ENCODE assay signal across 14 cellular contexts in genomic region chr17:37124825-37125181, GRCh38.
DNase-seq lines count a peak whose midpoint lies in the region; TF ChIP-seq lines count a peak whose summit lies in the region.
"Had no signal": no experiment of that assay in that cellular context is flagged by ENCODE, and none has a peak within 500 bp of the region (broad histone marks: within the 10 kb centered on the region; RNA-seq: fewer than 3 reads in every experiment).

No MANE protein-coding gene starts in this region.

- no peaks in the 10 kb centered on the region for H3K79me2 ChIP-seq in H9 (ENCODE audit: insufficient read depth, low read length)

- CTCF ChIA-PET in activated naive CD4-positive, alpha-beta T cell treated with anti-CD3 and anti-CD28 coated beads, Interleukin-2, amount 10 ng/mL, durations not matched to agents 7 days and 5 days (lab: Charles Lee): no interaction called here

- no peak overlapping the region for H2AK5ac ChIP-seq in H9 (ENCODE audit: insufficient read length, low read length)

- no peaks in the 10 kb centered on the region for H3K9me3 Mint-ChIP-seq in H9
- no peaks in the 10 kb centered on the region for H3K9me3 Mint-ChIP-seq in nephron
- no peaks in the 10 kb centered on the region for H3K9me3 Mint-ChIP-seq in activated naive CD4-positive, alpha-beta T cell treated with anti-CD3 and anti-CD28 coated beads, Interleukin-2, amount 10 ng/mL, durations not matched to agents 7 days and 5 days
- H3K9me3 Mint-ChIP-seq: HFFc6 had no signal

- no peak overlapping the region for H4K8ac ChIP-seq in H9 (replicated peaks; ENCODE audit: insufficient read length, low read depth, low read length)

- no peak overlapping the region for H2BK120ac ChIP-seq in H9 (ENCODE audit: low read depth, low read length, poor library complexity, severe bottlenecking)

- H3T11ph ChIP-seq in H9 (ENCODE audit: low read length): no peak overlapping the region

- WGBS in H9 (ENCODE audit: extremely low coverage, insufficient read length, low lambda C conversion rate): no CpG with 5 or more reads among the region's 4 CpGs

- H3K9me3 ChIP-seq in BLaER1 (no peaks in the 10 kb centered on the region), H9 (ENCODE audit: control insufficient read depth, low read depth, low read length) (no peaks in the 10 kb centered on the region)
- H3K9me3 ChIP-seq: Peyer's patch had no signal

- H3K27me3 ChIP-seq in BLaER1: no peaks in the 10 kb centered on the region
- no peaks in the 10 kb centered on the region for H3K27me3 ChIP-seq in H9 (ENCODE audit: insufficient read depth, low read length)
- H3K27me3 ChIP-seq: Peyer's patch had no signal

- H3K4ac ChIP-seq in H9 (ENCODE audit: low read depth, low read length): no peak overlapping the region

- H4K91ac ChIP-seq in H9 (ENCODE audit: insufficient read length, low read depth, low read length): no peak overlapping the region

- H3K23ac ChIP-seq in H9 (ENCODE audit: insufficient read length, low read depth, low read length): no peak overlapping the region

- no peak overlapping the region for H3K4me3 ChIP-seq in BLaER1
- H3K4me3 ChIP-seq: Peyer's patch had no signal

- H3K27me3 Mint-ChIP-seq in H9 (ENCODE audit: low read depth) (no peaks in the 10 kb centered on the region), nephron (ENCODE audit: low read depth) (no peaks in the 10 kb centered on the region)
- no peaks in the 10 kb centered on the region for H3K27me3 Mint-ChIP-seq in activated naive CD4-positive, alpha-beta T cell treated with anti-CD3 and anti-CD28 coated beads, Interleukin-2, amount 10 ng/mL, durations not matched to agents 7 days and 5 days

- H3K14ac ChIP-seq in H9 (ENCODE audit: insufficient read depth, low read length): no peak overlapping the region

- DNase-seq in H9 (no peak), NCI-H2171 (lab: John Stamatoyannopoulos, UW) (peak; percentile 24), amniotic stem cell (lab: John Stamatoyannopoulos, UW) (no peak), AG20443 (ENCODE audit: low spot score) (no peak)
- DNase-seq in activated naive CD4-positive, alpha-beta T cell treated with anti-CD3 and anti-CD28 coated beads, Interleukin-2, amount 10 ng/mL, durations not matched to agents 7 days and 5 days: no peak
- DNase-seq: DMS 273 treated with DMSO at 0.1 percent for 48 hours, HFFc6, NCI-H1417 treated with DMSO at 0.1 percent for 48 hours, NCI-H1930, NCI-H510A, Peyer's patch had no signal

- H3K9ac ChIP-seq in BLaER1: peak overlapping the region; percentile 36; the same call in 1 of the 2 replicates
- H3K9ac ChIP-seq in H9 (ENCODE audit: extremely low read depth, insufficient read length, low read length): no peak overlapping the region

- H3K18ac ChIP-seq in H9 (ENCODE audit: insufficient read length, low read depth, low read length): no peak overlapping the region

- no peak overlapping the region for H2BK5ac ChIP-seq in H9 (ENCODE audit: insufficient read length, low read length)

- H3K36me3 ChIP-seq in BLaER1: peaks cover 86% of the 10 kb centered on the region

- H3K36me3 Mint-ChIP-seq in H9 (ENCODE audit: insufficient read depth in 1 of 3, low read depth in 3 of 3) (peaks cover 41 to 83% (median 75%) of the 10 kb centered on the region in 3 experiments), nephron (ENCODE audit: low read depth) (peaks cover 60% of the 10 kb centered on the region)
- H3K36me3 Mint-ChIP-seq in activated naive CD4-positive, alpha-beta T cell treated with anti-CD3 and anti-CD28 coated beads, Interleukin-2, amount 10 ng/mL, durations not matched to agents 7 days and 5 days: peaks cover 27% of the 10 kb centered on the region

- H3K27ac ChIP-seq in BLaER1: peak overlapping the region; percentile 50
- H3K27ac ChIP-seq in H9 (ENCODE audit: insufficient read length, low read depth, low read length): no peak overlapping the region
- H3K27ac ChIP-seq: C4-2B, Peyer's patch had no signal

- H3K23me2 ChIP-seq in H9 (ENCODE audit: insufficient read length, low read depth, low read length, poor library complexity, severe bottlenecking): no peaks in the 10 kb centered on the region

- H3K79me1 ChIP-seq in H9 (ENCODE audit: insufficient read depth, low read depth, low read length, poor library complexity, severe bottlenecking): no peaks in the 10 kb centered on the region

- H3K4me2 ChIP-seq in BLaER1 (peak overlapping the region; percentile 63), H9 (ENCODE audit: insufficient read depth, insufficient read length, low read length) (no peak overlapping the region)

- H3K4me1 ChIP-seq in BLaER1 (peaks cover 22% of the 10 kb centered on the region), H9 (ENCODE audit: insufficient read depth, low read length) (no peaks in the 10 kb centered on the region)
- H3K4me1 ChIP-seq: Peyer's patch had no signal

- no peak overlapping the region for H3K4me3 Mint-ChIP-seq in H9
- no peak overlapping the region for H3K4me3 Mint-ChIP-seq in nephron
- no peak overlapping the region for H3K4me3 Mint-ChIP-seq in activated naive CD4-positive, alpha-beta T cell treated with anti-CD3 and anti-CD28 coated beads, Interleukin-2, amount 10 ng/mL, durations not matched to agents 7 days and 5 days
- H3K4me3 Mint-ChIP-seq: HFFc6 had no signal

- no peak overlapping the region for H2BK20ac ChIP-seq in H9 (ENCODE audit: low read depth, low read length, poor library complexity, severe bottlenecking)

- TF ChIP-seq CTCF in H9 (conservative IDR thresholded peaks at IDR 0.05) (no peak), nephron (IDR thresholded peaks at IDR 0.05; ENCODE audit: unreplicated experiment in 3 of 3) (no peak)

- no peak overlapping the region for H4K5ac ChIP-seq in H9 (ENCODE audit: insufficient read length, low read depth, low read length)

- H2AFZ ChIP-seq in H9 (ENCODE audit: low read length): no peak overlapping the region

- H2BK12ac ChIP-seq in H9 (ENCODE audit: insufficient read length, low read depth, low read length): no peak overlapping the region

- H2BK15ac ChIP-seq in H9 (ENCODE audit: low read depth, low read length): no peak overlapping the region

- H3K27ac Mint-ChIP-seq in H9: peak overlapping the region; percentile 32 to 63 (median 59); a peak in 4 of 7 replicates
- peak overlapping the region in 2 of 3 experiments; percentile 59 to 73 for H3K27ac Mint-ChIP-seq in nephron
- no peak overlapping the region for H3K27ac Mint-ChIP-seq in activated naive CD4-positive, alpha-beta T cell treated with anti-CD3 and anti-CD28 coated beads, Interleukin-2, amount 10 ng/mL, durations not matched to agents 7 days and 5 days
- H3K27ac Mint-ChIP-seq: HFFc6 had no signal

- H3K56ac ChIP-seq in H9 (ENCODE audit: insufficient read length, low read depth, low read length): no peak overlapping the region

- H3K4me1 Mint-ChIP-seq in H9 (peaks cover 19 to 30% of the 10 kb centered on the region in 2 experiments), nephron (peaks cover 21% of the 10 kb centered on the region)
- H3K4me1 Mint-ChIP-seq in activated naive CD4-positive, alpha-beta T cell treated with anti-CD3 and anti-CD28 coated beads, Interleukin-2, amount 10 ng/mL, durations not matched to agents 7 days and 5 days: no peaks in the 10 kb centered on the region

- H4K20me1 ChIP-seq in BLaER1: no peaks in the 10 kb centered on the region
- H4K20me1 ChIP-seq in H9 (ENCODE audit: control insufficient read depth, insufficient read depth, insufficient read length): no peaks in the 10 kb centered on the region
